Comparison of ENCODE assay signal across 18 cellular contexts in genomic region chr2:189557373-189557772, GRCh38. TPM values are rescaled to one million over a fixed set of nuclear protein-coding genes. Genes with fewer than 3 reads are reported as not detected.
DNase-seq lines count a peak whose midpoint lies in the region; ATAC-seq and TF ChIP-seq lines count a peak whose summit lies in the region.
"Had no signal": no experiment of that assay in that cellular context is flagged by ENCODE, and none has a peak within 500 bp of the region (broad histone marks: within the 10 kb centered on the region; RNA-seq: fewer than 3 reads in every experiment).

No MANE protein-coding gene starts in this region.

- H3K4me1 ChIP-seq in mammary epithelial cell (ENCODE audit: insufficient read depth, low read length), result no peaks in the 10 kb centered on the region
- no peaks in the 10 kb centered on the region for H3K4me1 ChIP-seq in breast epithelium
- H3K4me1 ChIP-seq in muscle layer of duodenum (ENCODE audit: control insufficient read depth in 1 of 2, insufficient read depth in 2 of 2, low read length in 2 of 2), result peaks cover 15 to 34% of the 10 kb centered on the region in 2 donors
- H3K4me1 ChIP-seq in tibial nerve, result peaks cover 0 to 74% (median 20%) of the 10 kb centered on the region in 4 donors
- H3K4me1 ChIP-seq in PC-3 (ENCODE audit: insufficient read depth, low read length), result peaks cover 49% of the 10 kb centered on the region

- H3K4me3 Mint-ChIP-seq in type B pancreatic cell, result peak overlapping the region; percentile 15
- H3K4me3 Mint-ChIP-seq: HFFc6 had no signal

- no peak overlapping the region for H3K4me3 ChIP-seq in mammary epithelial cell (replicated peaks in 1 of 3; ENCODE audit: insufficient read depth in 1 of 3, low read depth in 2 of 3, low read length in 3 of 3)
- no peak overlapping the region for H3K4me3 ChIP-seq in breast epithelium
- no peak overlapping the region for H3K4me3 ChIP-seq in epithelial cell of esophagus (ENCODE audit: low read length)
- H3K4me3 ChIP-seq in muscle layer of duodenum (ENCODE audit: low read depth in 1 of 2, low read length in 2 of 2), result no peak overlapping the region
- no peak overlapping the region for H3K4me3 ChIP-seq in tibial nerve
- no peak overlapping the region for H3K4me3 ChIP-seq in PC-3 (ENCODE audit: low read length)
- H3K4me3 ChIP-seq: BLaER1, MG63 had no signal

- BruUV-seq in mammary epithelial cell (replicated peaks; lab: Mats Ljungman, UMichigan) (no TSS peak), PC-3 (replicated peaks; lab: Mats Ljungman, UMichigan) (no TSS peak)

- H3K79me2 ChIP-seq in mammary epithelial cell (ENCODE audit: insufficient read depth, low read length), result no peaks in the 10 kb centered on the region
- H3K79me2 ChIP-seq in PC-3 (ENCODE audit: low read length), result no peaks in the 10 kb centered on the region

- POLR2A ChIA-PET in PC-3 (lab: Charles Lee; ENCODE audit: unreplicated experiment), result no interaction called here

- H3F3A ChIP-seq in PC-3 (ENCODE audit: low read length, unreplicated experiment), result no peaks in the 10 kb centered on the region

- H3K4me2 ChIP-seq in mammary epithelial cell (ENCODE audit: insufficient read depth, low read depth, low read length), result no peak overlapping the region
- H3K4me2 ChIP-seq in PC-3 (ENCODE audit: low read length), result no peak overlapping the region
- H3K4me2 ChIP-seq: BLaER1 had no signal

- dilution Hi-C loops in mammary epithelial cell (cut with HindIII; ENCODE audit: low sequenced_read_pairs), result no loop called here

- H3K36me3 ChIP-seq in mammary epithelial cell (ENCODE audit: insufficient read depth, low read length) (no peaks in the 10 kb centered on the region), breast epithelium (no peaks in the 10 kb centered on the region), muscle layer of duodenum (ENCODE audit: control insufficient read depth in 1 of 2, insufficient read depth in 2 of 2, low read length in 2 of 2) (peaks cover 0 to 12% of the 10 kb centered on the region in 2 donors), tibial nerve (no peaks in the 10 kb centered on the region), PC-3 (ENCODE audit: low read depth, low read length) (no peaks in the 10 kb centered on the region)
- H3K36me3 ChIP-seq: BLaER1, MG63 had no signal

- no peak overlapping the region for H3K9ac ChIP-seq in mammary epithelial cell (ENCODE audit: insufficient read depth, low read length)
- no peak overlapping the region for H3K9ac ChIP-seq in PC-3 (ENCODE audit: low read length)
- H3K9ac ChIP-seq: BLaER1 had no signal

- no peak for TF ChIP-seq POLR2A in breast epithelium (IDR thresholded peaks at IDR 0.05)
- TF ChIP-seq POLR2A in tibial nerve (IDR thresholded peaks at IDR 0.05), result no peak

- H3K9me2 ChIP-seq in PC-3 (replicated peaks; ENCODE audit: low read length), result no peaks in the 10 kb centered on the region

- no peaks in the 10 kb centered on the region for H3K27me3 Mint-ChIP-seq in type B pancreatic cell

- CTCF ChIA-PET in mammary epithelial cell (lab: Charles Lee; ENCODE audit: low non-redundant PET), result no interaction called here
- CTCF ChIA-PET in PC-3 (lab: Charles Lee), result no interaction called here

- H4K20me1 ChIP-seq in mammary epithelial cell (ENCODE audit: insufficient read depth, low read length), result no peaks in the 10 kb centered on the region
- no peaks in the 10 kb centered on the region for H4K20me1 ChIP-seq in PC-3 (ENCODE audit: low read length)
- H4K20me1 ChIP-seq: BLaER1 had no signal

- no peak overlapping the region for H2AFZ ChIP-seq in mammary epithelial cell (ENCODE audit: low read depth, low read length)
- no peak overlapping the region for H2AFZ ChIP-seq in PC-3 (ENCODE audit: low read length)

- H3K9me3 ChIP-seq in mammary epithelial cell (replicated peaks; ENCODE audit: insufficient read depth, low read length) (no peaks in the 10 kb centered on the region), breast epithelium (no peaks in the 10 kb centered on the region), muscle layer of duodenum (ENCODE audit: control insufficient read depth in 1 of 2, low read length in 2 of 2) (no peaks in the 10 kb centered on the region), tibial nerve (no peaks in the 10 kb centered on the region), PC-3 (ENCODE audit: low read length) (no peaks in the 10 kb centered on the region)
- H3K9me3 ChIP-seq: BLaER1, MG63 had no signal

- H3K27me3 ChIP-seq in mammary epithelial cell (ENCODE audit: insufficient read depth, low read length) (no peaks in the 10 kb centered on the region), breast epithelium (no peaks in the 10 kb centered on the region), muscle layer of duodenum (ENCODE audit: low read depth, low read length) (no peaks in the 10 kb centered on the region), tibial nerve (no peaks in the 10 kb centered on the region), PC-3 (ENCODE audit: low read length) (no peaks in the 10 kb centered on the region)
- H3K27me3 ChIP-seq: BLaER1, MG63 had no signal

- in situ Hi-C loops in mammary epithelial cell (cut with MboI; ENCODE audit: low sequenced_read_pairs in 2 of 2), result no loop called here

- peak overlapping the region; percentile 36 for H3K27ac Mint-ChIP-seq in type B pancreatic cell
- H3K27ac Mint-ChIP-seq: HFFc6 had no signal

- peaks cover 3% of the 10 kb centered on the region for H3K36me3 Mint-ChIP-seq in type B pancreatic cell

- no peak for TF ChIP-seq EP300 in tibial nerve (IDR thresholded peaks at IDR 0.05)

- TF ChIP-seq CTCF in mammary epithelial cell (conservative IDR thresholded peaks at IDR 0.05 in 1 of 2, IDR thresholded peaks at IDR 0.05 in 1 of 2; ENCODE audit: extremely low read depth in 1 of 2, insufficient read depth in 1 of 2, low read depth in 1 of 2, low read length in 2 of 2), result no peak
- no peak for TF ChIP-seq CTCF in breast epithelium (IDR thresholded peaks at IDR 0.05)
- no peak for TF ChIP-seq CTCF in epithelial cell of esophagus (IDR thresholded peaks at IDR 0.05; ENCODE audit: insufficient read depth, low read depth, low read length, missing control alignments)
- no peak for TF ChIP-seq CTCF in type B pancreatic cell (conservative IDR thresholded peaks at IDR 0.05)
- no peak for TF ChIP-seq CTCF in tibial nerve (IDR thresholded peaks at IDR 0.05)
- TF ChIP-seq CTCF in PC-3 (conservative IDR thresholded peaks at IDR 0.05; ENCODE audit: low read depth, low read length), result no peak

- no peak for ATAC-seq in PC-3
- ATAC-seq: Panc1 had no signal

- WGBS in mammary epithelial cell (ENCODE audit: low coverage, missing lambda C conversion rate), result 0% methylated on average over 1 of the region's 1 CpG
- WGBS in tibial nerve, 2 donors, result 55 to 68% methylated on average over 1 of the region's 1 CpG

- DNase-seq in mammary epithelial cell (peak; percentile 50), breast epithelium (ENCODE audit: low spot score in 2 of 2) (no peak), epithelial cell of esophagus (ENCODE audit: low read depth) (peak; percentile 69), type B pancreatic cell (ENCODE audit: extremely low spot score, unreplicated experiment) (no peak), tibial nerve (ENCODE audit: low spot score in 2 of 2) (no peak), PC-3 (no peak), NCI-H2196 treated with DMSO at 0.1 percent for 48 hours (lab: John Stamatoyannopoulos, UW; ENCODE audit: unreplicated experiment) (no peak)
- DNase-seq: DMS 273 treated with DMSO at 0.1 percent for 48 hours, HFFc6, MG63, NCI-H1092 treated with DMSO at 0.1 percent for 48 hours, NCI-H1694, NCI-H774 had no signal

- peaks cover 43% of the 10 kb centered on the region for H3K4me1 Mint-ChIP-seq in type B pancreatic cell (ENCODE audit: unreplicated experiment)

- intact Hi-C loops in mammary epithelial cell (cut with micrococcal nuclease), result no loop called here
- intact Hi-C loops in breast epithelium (cut with DNase I; ENCODE audit: low total_unique reads), result no loop called here
- intact Hi-C loops in PC-3 (cut with micrococcal nuclease), result loop anchor here (5.0 kb wide), 1 partner anchor 70 kb away; no protein-coding TSS in a partner anchor

- H3K27ac ChIP-seq in mammary epithelial cell (ENCODE audit: insufficient read depth, low read depth, low read length), result no peak overlapping the region
- no peak overlapping the region for H3K27ac ChIP-seq in breast epithelium
- H3K27ac ChIP-seq in muscle layer of duodenum (ENCODE audit: low read length), result peak overlapping the region; percentile 50
- peak overlapping the region in 1 of 4 donors; percentile 18 for H3K27ac ChIP-seq in tibial nerve
- H3K27ac ChIP-seq in PC-3 (ENCODE audit: low read length), result no peak overlapping the region
- H3K27ac ChIP-seq: 22Rv1, BLaER1 had no signal

- no peaks in the 10 kb centered on the region for H3K9me3 Mint-ChIP-seq in type B pancreatic cell
- H3K9me3 Mint-ChIP-seq: HFFc6 had no signal

RNA-seq across cellular contexts. Expression of gene SLC40A1, which starts 23.2 kb away (rescaled TPM):
- total RNA-seq in mammary epithelial cell (1 to 10 TPM in 1 of 2 donors, not detected in 1; 3.2 TPM), breast epithelium (100 to 1,000 TPM in 2 of 3 donors, 10 to 100 TPM in 1; 42.2 to 183 (median 162) TPM), type B pancreatic cell (ENCODE audit: low replicate concordance) (23.0 and 78.9 TPM in 2 replicates), tibial nerve (10 to 100 TPM; 26.0 to 51.1 (median 36.0) TPM), PC-3 (2014; rRNA removed) (1.7 and 13.4 TPM in 2 replicates)
- not detected for polyA plus RNA-seq in mammary epithelial cell
- not detected for polyA minus RNA-seq in mammary epithelial cell
- total RNA-seq: H1, HFFc6 had no signal

Comparison
In these comparisons a context has a peak if more than half of its experiments do, and no peak if none do; other contexts are left out.
1. DNase-seq: peak in mammary epithelial cell (single experiment) and epithelial cell of esophagus (single experiment); none in breast epithelium (0 of 2), type B pancreatic cell (single experiment), tibial nerve (0 of 2), PC-3 (single experiment) and NCI-H2196 treated with DMSO at 0.1 percent for 48 hours (single experiment).